In genomic region chr6:143279385-143279784, GRCh38 we compare ENCODE assay signal across 8 cellular contexts.
DNase-seq lines count a peak whose midpoint lies in the region; ATAC-seq and TF ChIP-seq lines count a peak whose summit lies in the region.

No MANE protein-coding gene starts in this region.

- 89% methylated on average over 6 of the region's 6 CpGs for WGBS in liver

- H3K4me3 ChIP-seq in DND-41 (ENCODE audit: low read depth in 1 of 2, low read length in 2 of 2) (no peak overlapping the region), astrocyte of the spinal cord (ENCODE audit: low read depth, low read length) (no peak overlapping the region), liver (ENCODE audit: low read depth in 1 of 3, low read length in 3 of 3) (no peak overlapping the region)

- peak; percentile 63 to 77 for TF ChIP-seq RAD21 in liver (IDR thresholded peaks at IDR 0.05)

- H3K4me2 ChIP-seq in DND-41 (ENCODE audit: insufficient read depth, low read length), result no peak overlapping the region

- no peaks in the 10 kb centered on the region for H3K27me3 ChIP-seq in DND-41 (ENCODE audit: insufficient read depth, low read length, poor library complexity)
- H3K27me3 ChIP-seq in liver (ENCODE audit: control insufficient read depth in 4 of 4, insufficient read depth in 4 of 4, low read length in 3 of 4), result no peaks in the 10 kb centered on the region

- no peaks in the 10 kb centered on the region for H3K4me1 ChIP-seq in DND-41 (ENCODE audit: insufficient read depth, low read length)
- H3K4me1 ChIP-seq in liver (ENCODE audit: control insufficient read depth in 4 of 4, insufficient read depth in 4 of 4, low read length in 3 of 4), result no peaks in the 10 kb centered on the region

- no peaks in the 10 kb centered on the region for H3K9me3 Mint-ChIP-seq in HFFc6

- no peaks in the 10 kb centered on the region for H3K36me3 Mint-ChIP-seq in HFFc6 (ENCODE audit: low read depth)

- H3K36me3 ChIP-seq in DND-41 (ENCODE audit: insufficient read depth, low read length) (no peaks in the 10 kb centered on the region), liver (ENCODE audit: control insufficient read depth in 4 of 4, insufficient read depth in 3 of 4, low read depth in 1 of 4, low read length in 3 of 4) (peaks cover 0 to 6% (median under 1%) of the 10 kb centered on the region in 4 donors)

- in situ Hi-C loops in astrocyte of the spinal cord (cut with HindIII; ENCODE audit: low sequenced_read_pairs), result no loop called here

- H3K27me3 Mint-ChIP-seq in HFFc6 (ENCODE audit: insufficient read depth), result no peaks in the 10 kb centered on the region

- no peak for TF ChIP-seq POLR2A in GM18505 (IDR thresholded peaks at IDR 0.05; ENCODE audit: borderline replicate concordance, extremely low read depth, insufficient read depth, insufficient read length)

- H3K4me3 Mint-ChIP-seq in HFFc6, result no peak overlapping the region

- DNase-seq in DND-41 (no peak), HFFc6 (no peak), astrocyte of the spinal cord (ENCODE audit: low read depth, low spot score) (peak; percentile 36), HK-2 (ENCODE audit: unreplicated experiment) (no peak), NCI-H2107 (lab: John Stamatoyannopoulos, UW) (no peak)

- no peaks in the 10 kb centered on the region for H3K79me2 ChIP-seq in DND-41 (ENCODE audit: insufficient read depth, low read length)

- ATAC-seq in DND-41 (ENCODE audit: insufficient read depth, low read depth) (no peak), HG02884 (IDR thresholded peaks at IDR 0.05; ENCODE audit: unreplicated experiment) (no peak), GM18505 (IDR thresholded peaks at IDR 0.05; ENCODE audit: unreplicated experiment) (no peak)

- H3K9me3 ChIP-seq in DND-41 (ENCODE audit: insufficient read depth, low read length, severe bottlenecking), result no peaks in the 10 kb centered on the region
- H3K9me3 ChIP-seq in liver (ENCODE audit: control insufficient read depth in 4 of 4, low read length in 3 of 4), result no peaks in the 10 kb centered on the region

- no peaks in the 10 kb centered on the region for H4K20me1 ChIP-seq in DND-41 (ENCODE audit: insufficient read depth, low read length)

- H3K27ac Mint-ChIP-seq in HFFc6, result no peak overlapping the region

- TF ChIP-seq CTCF in DND-41 (IDR thresholded peaks at IDR 0.05; ENCODE audit: borderline replicate concordance, extremely low read depth, low read length, poor library complexity, severe bottlenecking) (peak; percentile 33), HFFc6 (IDR thresholded peaks at IDR 0.05) (peak; percentile 74), astrocyte of the spinal cord (IDR thresholded peaks at IDR 0.05; ENCODE audit: low read depth, low read length) (peak; percentile 38), liver (IDR thresholded peaks at IDR 0.05; ENCODE audit: low read depth, low read length, missing input control) (peak; percentile 14)

- peaks cover 6% of the 10 kb centered on the region for H3K4me1 Mint-ChIP-seq in HFFc6 (ENCODE audit: low read depth)

- H3K9ac ChIP-seq in DND-41 (ENCODE audit: low read depth, low read length) (no peak overlapping the region), liver (ENCODE audit: low read depth in 1 of 2, low read length in 2 of 2) (no peak overlapping the region)

- no peak overlapping the region for H3K27ac ChIP-seq in DND-41 (ENCODE audit: low read length)
- no peak overlapping the region for H3K27ac ChIP-seq in liver (ENCODE audit: low read depth in 1 of 2, low read length in 2 of 2)

- H2AFZ ChIP-seq in DND-41 (ENCODE audit: low read depth, low read length), result no peak overlapping the region

TF ChIP-seq in liver, 16 proteins besides CTCF, POLR2A, EP300 and RAD21:
- TF ChIP-seq REST (IDR thresholded peaks at IDR 0.05) (no peak), ZBTB33 (IDR thresholded peaks at IDR 0.05) (no peak), EGR1 (IDR thresholded peaks at IDR 0.05; ENCODE audit: low read depth in 2 of 2) (no peak), TAF1 (conservative IDR thresholded peaks at IDR 0.05) (no peak), ATF3 (IDR thresholded peaks at IDR 0.05) (no peak), NR2F2 (IDR thresholded peaks at IDR 0.05) (no peak), HNF4G (IDR thresholded peaks at IDR 0.05) (no peak), HNF4A (conservative IDR thresholded peaks at IDR 0.05) (no peak)

Comparison
In these comparisons a context has a peak if more than half of its experiments do, and no peak if none do; other contexts are left out.
1. CTCF ChIP-seq: peak in every context shown above with its lines; median percentile 74 in HFFc6; 38 in astrocyte of the spinal cord; 33 in DND-41; 14 in liver.